Comparison of ENCODE assay signal across 1 cellular context in the genomic region with DNA sequence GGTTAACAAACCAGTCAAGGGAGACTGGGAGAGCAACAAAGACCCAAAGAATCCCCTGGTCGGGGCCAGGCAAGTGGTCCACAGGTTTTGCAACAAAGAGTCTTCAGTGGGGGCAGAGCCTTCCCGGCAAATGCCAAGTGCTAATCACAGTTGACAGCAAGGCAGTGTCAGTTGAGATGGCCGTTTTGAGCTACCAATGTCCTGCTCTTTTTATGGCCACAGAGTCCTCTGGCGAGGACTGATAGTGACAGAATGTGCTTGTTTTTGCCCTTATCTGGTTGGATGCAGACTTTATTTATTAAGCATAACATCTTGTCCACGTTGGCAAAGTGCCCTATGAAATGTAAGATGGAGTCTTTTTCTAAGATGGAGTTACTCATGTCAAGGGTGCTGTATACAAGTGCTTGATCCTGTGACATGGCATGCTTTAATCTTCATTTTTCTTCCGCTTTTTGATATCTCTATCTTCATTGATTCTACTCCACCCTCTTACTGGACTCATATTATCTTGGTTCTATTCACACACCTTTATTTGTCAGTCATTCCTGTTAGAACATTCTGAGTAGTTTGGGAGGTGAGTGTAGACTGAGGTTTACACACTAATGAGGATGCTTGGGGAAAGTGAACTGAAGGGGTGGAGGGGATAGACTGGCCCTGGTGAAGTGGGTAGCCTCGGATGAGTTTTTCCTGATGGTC.
TF ChIP-seq lines count a peak whose summit lies in the region.

No MANE protein-coding gene starts in this region.

TF ChIP-seq in K562, 482 proteins besides CTCF, POLR2A, EP300 and RAD21 (continued from another document and continues in another):
- TF ChIP-seq, protein P1, sequence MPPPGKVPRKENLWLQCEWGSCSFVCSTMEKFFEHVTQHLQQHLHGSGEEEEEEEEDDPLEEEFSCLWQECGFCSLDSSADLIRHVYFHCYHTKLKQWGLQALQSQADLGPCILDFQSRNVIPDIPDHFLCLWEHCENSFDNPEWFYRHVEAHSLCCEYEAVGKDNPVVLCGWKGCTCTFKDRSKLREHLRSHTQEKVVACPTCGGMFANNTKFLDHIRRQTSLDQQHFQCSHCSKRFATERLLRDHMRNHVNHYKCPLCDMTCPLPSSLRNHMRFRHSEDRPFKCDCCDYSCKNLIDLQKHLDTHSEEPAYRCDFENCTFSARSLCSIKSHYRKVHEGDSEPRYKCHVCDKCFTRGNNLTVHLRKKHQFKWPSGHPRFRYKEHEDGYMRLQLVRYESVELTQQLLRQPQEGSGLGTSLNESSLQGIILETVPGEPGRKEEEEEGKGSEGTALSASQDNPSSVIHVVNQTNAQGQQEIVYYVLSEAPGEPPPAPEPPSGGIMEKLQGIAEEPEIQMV (tag; conservative IDR thresholded peaks at IDR 0.05; ENCODE audit: low read depth), result peak; percentile 99
- TF ChIP-seq, protein P2, sequence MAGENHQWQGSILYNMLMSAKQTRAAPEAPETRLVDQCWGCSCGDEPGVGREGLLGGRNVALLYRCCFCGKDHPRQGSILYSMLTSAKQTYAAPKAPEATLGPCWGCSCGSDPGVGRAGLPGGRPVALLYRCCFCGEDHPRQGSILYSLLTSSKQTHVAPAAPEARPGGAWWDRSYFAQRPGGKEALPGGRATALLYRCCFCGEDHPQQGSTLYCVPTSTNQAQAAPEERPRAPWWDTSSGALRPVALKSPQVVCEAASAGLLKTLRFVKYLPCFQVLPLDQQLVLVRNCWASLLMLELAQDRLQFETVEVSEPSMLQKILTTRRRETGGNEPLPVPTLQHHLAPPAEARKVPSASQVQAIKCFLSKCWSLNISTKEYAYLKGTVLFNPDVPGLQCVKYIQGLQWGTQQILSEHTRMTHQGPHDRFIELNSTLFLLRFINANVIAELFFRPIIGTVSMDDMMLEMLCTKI (IDR thresholded peaks at IDR 0.05; ENCODE audit: partially characterized antibody), result no peak
- no peak; a peak in 1 of 4 replicates for TF ChIP-seq NRF1 (conservative IDR thresholded peaks at IDR 0.05 in 1 of 2, IDR thresholded peaks at IDR 0.05 in 1 of 2)
- TF ChIP-seq, protein P3, sequence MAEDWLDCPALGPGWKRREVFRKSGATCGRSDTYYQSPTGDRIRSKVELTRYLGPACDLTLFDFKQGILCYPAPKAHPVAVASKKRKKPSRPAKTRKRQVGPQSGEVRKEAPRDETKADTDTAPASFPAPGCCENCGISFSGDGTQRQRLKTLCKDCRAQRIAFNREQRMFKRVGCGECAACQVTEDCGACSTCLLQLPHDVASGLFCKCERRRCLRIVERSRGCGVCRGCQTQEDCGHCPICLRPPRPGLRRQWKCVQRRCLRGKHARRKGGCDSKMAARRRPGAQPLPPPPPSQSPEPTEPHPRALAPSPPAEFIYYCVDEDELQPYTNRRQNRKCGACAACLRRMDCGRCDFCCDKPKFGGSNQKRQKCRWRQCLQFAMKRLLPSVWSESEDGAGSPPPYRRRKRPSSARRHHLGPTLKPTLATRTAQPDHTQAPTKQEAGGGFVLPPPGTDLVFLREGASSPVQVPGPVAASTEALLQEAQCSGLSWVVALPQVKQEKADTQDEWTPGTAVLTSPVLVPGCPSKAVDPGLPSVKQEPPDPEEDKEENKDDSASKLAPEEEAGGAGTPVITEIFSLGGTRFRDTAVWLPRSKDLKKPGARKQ (CRISPR knock-in tag; IDR thresholded peaks at IDR 0.05), result peak; percentile 100
- peak; percentile 87 for TF ChIP-seq CREB1 (IDR thresholded peaks at IDR 0.05)
- TF ChIP-seq CREB1 (CRISPR knock-in tag; IDR thresholded peaks at IDR 0.05), result no peak
- TF ChIP-seq POU5F1 (IDR thresholded peaks at IDR 0.05; ENCODE audit: borderline replicate concordance, low read depth, low read length, partially characterized antibody), result no peak
- no peak for TF ChIP-seq SIX5 (IDR thresholded peaks at IDR 0.05; ENCODE audit: borderline replicate concordance in 1 of 2, insufficient read depth in 1 of 2, low read depth in 1 of 2, low read length in 2 of 2)
- no peak for TF ChIP-seq THAP12 (CRISPR knock-in tag; IDR thresholded peaks at IDR 0.05)
- TF ChIP-seq, protein P4, sequence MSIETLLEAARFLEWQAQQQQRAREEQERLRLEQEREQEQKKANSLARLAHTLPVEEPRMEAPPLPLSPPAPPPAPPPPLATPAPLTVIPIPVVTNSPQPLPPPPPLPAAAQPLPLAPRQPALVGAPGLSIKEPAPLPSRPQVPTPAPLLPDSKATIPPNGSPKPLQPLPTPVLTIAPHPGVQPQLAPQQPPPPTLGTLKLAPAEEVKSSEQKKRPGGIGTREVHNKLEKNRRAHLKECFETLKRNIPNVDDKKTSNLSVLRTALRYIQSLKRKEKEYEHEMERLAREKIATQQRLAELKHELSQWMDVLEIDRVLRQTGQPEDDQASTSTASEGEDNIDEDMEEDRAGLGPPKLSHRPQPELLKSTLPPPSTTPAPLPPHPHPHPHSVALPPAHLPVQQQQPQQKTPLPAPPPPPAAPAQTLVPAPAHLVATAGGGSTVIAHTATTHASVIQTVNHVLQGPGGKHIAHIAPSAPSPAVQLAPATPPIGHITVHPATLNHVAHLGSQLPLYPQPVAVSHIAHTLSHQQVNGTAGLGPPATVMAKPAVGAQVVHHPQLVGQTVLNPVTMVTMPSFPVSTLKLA (conservative IDR thresholded peaks at IDR 0.05), result peak; percentile 34 to 71; a peak in 2 of 4 replicates
- TF ChIP-seq TCF3 (CRISPR knock-in tag; IDR thresholded peaks at IDR 0.05), result peak; percentile 98
- TF ChIP-seq CBFA2T2 (conservative IDR thresholded peaks at IDR 0.05), result peak; percentile 98
- TF ChIP-seq ATF2 (CRISPR knock-in tag; IDR thresholded peaks at IDR 0.05), result no peak
- TF ChIP-seq MYBL2 (IDR thresholded peaks at IDR 0.05; ENCODE audit: low read depth), result peak; percentile 56
- TF ChIP-seq MYBL2 (CRISPR knock-in tag; IDR thresholded peaks at IDR 0.05; ENCODE audit: borderline replicate concordance), result no peak
- TF ChIP-seq ZNF165 (CRISPR knock-in tag; IDR thresholded peaks at IDR 0.05; ENCODE audit: borderline replicate concordance), result peak; percentile 100
- TF ChIP-seq ZBTB1 (CRISPR knock-in tag; IDR thresholded peaks at IDR 0.05; ENCODE audit: borderline replicate concordance, low read depth), result no peak
- TF ChIP-seq DPF2 (IDR thresholded peaks at IDR 0.05), result peak; percentile 94
- TF ChIP-seq ZFP91 (CRISPR knock-in tag; IDR thresholded peaks at IDR 0.05), result no peak
- TF ChIP-seq RAD51 (IDR thresholded peaks at IDR 0.05; ENCODE audit: borderline replicate concordance, low read depth), result no peak
- peak; percentile 98 for TF ChIP-seq CHCHD3 (CRISPR knock-in tag; IDR thresholded peaks at IDR 0.05)
- TF ChIP-seq ZFP36 (IDR thresholded peaks at IDR 0.05; ENCODE audit: low read depth, low read length, partially characterized antibody), result peak; percentile 18
- TF ChIP-seq SETDB1 (IDR thresholded peaks at IDR 0.05; ENCODE audit: low read length), result no peak
- no peak for TF ChIP-seq ZNF12 (CRISPR knock-in tag; IDR thresholded peaks at IDR 0.05)
- peak; percentile 99 for TF ChIP-seq ESRRB (CRISPR knock-in tag; IDR thresholded peaks at IDR 0.05; ENCODE audit: borderline replicate concordance)
- TF ChIP-seq EHMT2 (IDR thresholded peaks at IDR 0.05), result peak; percentile 41; the same call in 1 of the 2 replicates
- TF ChIP-seq, protein P5, sequence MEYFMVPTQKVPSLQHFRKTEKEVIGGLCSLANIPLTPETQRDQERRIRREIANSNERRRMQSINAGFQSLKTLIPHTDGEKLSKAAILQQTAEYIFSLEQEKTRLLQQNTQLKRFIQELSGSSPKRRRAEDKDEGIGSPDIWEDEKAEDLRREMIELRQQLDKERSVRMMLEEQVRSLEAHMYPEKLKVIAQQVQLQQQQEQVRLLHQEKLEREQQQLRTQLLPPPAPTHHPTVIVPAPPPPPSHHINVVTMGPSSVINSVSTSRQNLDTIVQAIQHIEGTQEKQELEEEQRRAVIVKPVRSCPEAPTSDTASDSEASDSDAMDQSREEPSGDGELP (CRISPR knock-in tag; IDR thresholded peaks at IDR 0.05; ENCODE audit: borderline replicate concordance), result peak; percentile 27; the same call in 1 of the 2 replicates
- peak; percentile 52 for TF ChIP-seq TAF9B (IDR thresholded peaks at IDR 0.05; ENCODE audit: partially characterized antibody)
- no peak for TF ChIP-seq ZNF274 (IDR thresholded peaks at IDR 0.05; ENCODE audit: borderline replicate concordance, low read depth, low read length)
- no peak for TF ChIP-seq RFX5 (IDR thresholded peaks at IDR 0.05; ENCODE audit: low read depth, low read length)
- peak; percentile 97 for TF ChIP-seq HDAC2 (IDR thresholded peaks at IDR 0.05)
- peak; percentile 35 to 93; a peak in 2 of 4 replicates for TF ChIP-seq CSDE1 (IDR thresholded peaks at IDR 0.05)
- peak; percentile 97 for TF ChIP-seq ZKSCAN3 (CRISPR knock-in tag; IDR thresholded peaks at IDR 0.05)
- TF ChIP-seq UBTF (IDR thresholded peaks at IDR 0.05; ENCODE audit: borderline replicate concordance in 1 of 2, low read depth in 2 of 2, low read length in 2 of 2), result no peak
- TF ChIP-seq MYC (IDR thresholded peaks at IDR 0.05; ENCODE audit: low read depth, low read length), result peak; percentile 39; the same call in 1 of the 2 replicates
- peak; percentile 100 for TF ChIP-seq MYC (CRISPR knock-in tag; IDR thresholded peaks at IDR 0.05; ENCODE audit: borderline replicate concordance, low read depth)
- TF ChIP-seq GABPB2 (CRISPR knock-in tag; conservative IDR thresholded peaks at IDR 0.05), result peak; percentile 97
- peak; percentile 45 for TF ChIP-seq TOE1 (IDR thresholded peaks at IDR 0.05; ENCODE audit: borderline replicate concordance)
- TF ChIP-seq TOE1 (CRISPR knock-in tag; IDR thresholded peaks at IDR 0.05; ENCODE audit: borderline replicate concordance, low read depth), result no peak
- peak; percentile 48 for TF ChIP-seq TAF1 (IDR thresholded peaks at IDR 0.05; ENCODE audit: control insufficient read depth, extremely low read depth, insufficient read depth, low read length, severe bottlenecking)
- peak; percentile 85 for TF ChIP-seq GATAD2B (IDR thresholded peaks at IDR 0.05; ENCODE audit: borderline replicate concordance)
- TF ChIP-seq ZNF408 (CRISPR knock-in tag; IDR thresholded peaks at IDR 0.05; ENCODE audit: low read depth), result peak; percentile 89; the same call in 1 of the 2 replicates
- TF ChIP-seq CBX1 (IDR thresholded peaks at IDR 0.05; ENCODE audit: low read depth), result no peak
- TF ChIP-seq SREBF2 (CRISPR knock-in tag; IDR thresholded peaks at IDR 0.05), result 0 out of 2 replicates have a peak, but pooled peaks have one; percentile 57
- peak; percentile 99 for TF ChIP-seq ZNF75A (CRISPR knock-in tag; IDR thresholded peaks at IDR 0.05)
- no peak for TF ChIP-seq MCM2 (IDR thresholded peaks at IDR 0.05; ENCODE audit: low read depth)
- TF ChIP-seq BACH1 (tag; IDR thresholded peaks at IDR 0.05), result peak; percentile 100
- TF ChIP-seq ZKSCAN1 (IDR thresholded peaks at IDR 0.05; ENCODE audit: low read depth, low read length), result no peak
- peak; percentile 77 for TF ChIP-seq CREM (IDR thresholded peaks at IDR 0.05; ENCODE audit: low read depth)
- TF ChIP-seq EZH2 (IDR thresholded peaks at IDR 0.05; ENCODE audit: borderline replicate concordance, low read depth, low read length), result no peak
- peak; percentile 100 for TF ChIP-seq ZNF766 (CRISPR knock-in tag; conservative IDR thresholded peaks at IDR 0.05)
- peak; percentile 100 for TF ChIP-seq HEY1 (CRISPR knock-in tag; IDR thresholded peaks at IDR 0.05; ENCODE audit: borderline replicate concordance)
- peak; percentile 100 for TF ChIP-seq BCL6 (CRISPR knock-in tag; IDR thresholded peaks at IDR 0.05)
